In genomic region chr6:49462599-49462926, GRCh38 we compare ENCODE assay signal across 8 cellular contexts. TPM values are rescaled to one million over a fixed set of nuclear protein-coding genes. Genes with fewer than 3 reads are reported as not detected.
DNase-seq lines count a peak whose midpoint lies in the region; ATAC-seq and TF ChIP-seq lines count a peak whose summit lies in the region.

No MANE protein-coding gene starts in this region.

- no peaks in the 10 kb centered on the region for H3K9me3 ChIP-seq in WERI-Rb-1 (ENCODE audit: severe bottlenecking)
- no peaks in the 10 kb centered on the region for H3K9me3 ChIP-seq in heart right ventricle
- H3K9me3 ChIP-seq in skeletal muscle tissue (ENCODE audit: control insufficient read depth in 3 of 3, low read length in 3 of 3): no peaks in the 10 kb centered on the region

- H3K9ac ChIP-seq in skeletal muscle tissue (ENCODE audit: low read depth in 1 of 3, low read length in 3 of 3): peak overlapping the region; percentile 85 to 100 (median 89)

- peaks cover 3 to 35% (median 29%) of the 10 kb centered on the region in 9 donors for H3K4me1 ChIP-seq in heart right ventricle
- peaks cover 8 to 21% (median 20%) of the 10 kb centered on the region in 3 donors for H3K4me1 ChIP-seq in skeletal muscle tissue (ENCODE audit: control insufficient read depth in 3 of 3, insufficient read depth in 3 of 3, low read length in 3 of 3)

- intact Hi-C loops in heart right ventricle (cut with DNase I): no loop called here

- H3K27me3 ChIP-seq in WERI-Rb-1 (ENCODE audit: insufficient read depth, low read depth, severe bottlenecking) (no peaks in the 10 kb centered on the region), heart right ventricle (no peaks in the 10 kb centered on the region), skeletal muscle tissue (ENCODE audit: control insufficient read depth in 3 of 3, insufficient read depth in 3 of 3, low read length in 3 of 3) (no peaks in the 10 kb centered on the region)

- 1 to 3% methylated on average over 7 of the region's 7 CpGs for WGBS in heart right ventricle, 2 donors

- H3K36me3 ChIP-seq in WERI-Rb-1: peaks cover 28% of the 10 kb centered on the region
- peaks cover 0 to 22% (median 0%) of the 10 kb centered on the region in 9 donors for H3K36me3 ChIP-seq in heart right ventricle
- peaks cover 0 to 3% (median 0%) of the 10 kb centered on the region in 3 donors for H3K36me3 ChIP-seq in skeletal muscle tissue (ENCODE audit: control insufficient read depth in 3 of 3, insufficient read depth in 3 of 3, low read length in 3 of 3)

- peak overlapping the region; percentile 83 for H3K27ac ChIP-seq in WERI-Rb-1
- peak overlapping the region in 9 of 10 donors; percentile 70 to 92 (median 88) for H3K27ac ChIP-seq in heart right ventricle
- peak overlapping the region; percentile 92 for H3K27ac ChIP-seq in skeletal muscle tissue (ENCODE audit: low read depth, low read length)

- peak; percentile 10 for ATAC-seq in HG02973 (IDR thresholded peaks at IDR 0.05; ENCODE audit: unreplicated experiment)
- peak in 5 of 8 donors; percentile 18 to 51 (median 37) for ATAC-seq in heart right ventricle

- DNase-seq in NCI-H82 (lab: John Stamatoyannopoulos, UW): peak; percentile 31
- DNase-seq in NCI-H82 treated with DMSO at 0.1 percent for 48 hours (lab: John Stamatoyannopoulos, UW; ENCODE audit: unreplicated experiment): no peak
- no peak for DNase-seq in WERI-Rb-1
- no peak for DNase-seq in heart right ventricle
- no peak for DNase-seq in epidermal melanocyte (ENCODE audit: insufficient read length, low spot score)
- DNase-seq in NCI-H1436 treated with DMSO at 0.1 percent for 48 hours (lab: John Stamatoyannopoulos, UW): no peak

- H3K4me3 ChIP-seq in WERI-Rb-1 (ENCODE audit: low read depth, low read length) (peak overlapping the region; percentile 72), heart right ventricle (peak overlapping the region; percentile 47 to 95 (median 76)), skeletal muscle tissue (ENCODE audit: low read length in 3 of 3) (peak overlapping the region; percentile 87 to 100 (median 89))

- TF ChIP-seq CTCF in WERI-Rb-1 (IDR thresholded peaks at IDR 0.05; ENCODE audit: low read depth, low read length) (no peak), heart right ventricle (IDR thresholded peaks at IDR 0.05) (no peak)

RNA-seq across cellular contexts. Expression of gene MMUT, which starts 0.5 kb away (rescaled TPM):
- total RNA-seq in heart right ventricle: 10 to 100 TPM; 31.6 to 45.8 (median 40.4) TPM
- polyA plus RNA-seq in heart right ventricle: 10 to 100 TPM in 1 of 2 donors, 1 to 10 TPM in 1; 9.4 to 22.4 TPM
- 17.2 TPM for total RNA-seq in skeletal muscle tissue

RNA-seq across cellular contexts. Expression of gene CENPQ, which starts 0.6 kb away (rescaled TPM):
- total RNA-seq in heart right ventricle: 1 to 10 TPM; 3.4 to 6.9 (median 4.8) TPM
- polyA plus RNA-seq in heart right ventricle: 1 to 10 TPM; 3.3 to 6.5 TPM
- total RNA-seq in skeletal muscle tissue: 1.6 TPM

RNA-seq across cellular contexts. Expression of gene GLYATL3, which starts 37.2 kb away (rescaled TPM):
- total RNA-seq in heart right ventricle (not detected), skeletal muscle tissue (not detected)
- polyA plus RNA-seq in heart right ventricle: not detected
